Comparison of ENCODE assay signal across 23 cellular contexts in the genomic region with DNA sequence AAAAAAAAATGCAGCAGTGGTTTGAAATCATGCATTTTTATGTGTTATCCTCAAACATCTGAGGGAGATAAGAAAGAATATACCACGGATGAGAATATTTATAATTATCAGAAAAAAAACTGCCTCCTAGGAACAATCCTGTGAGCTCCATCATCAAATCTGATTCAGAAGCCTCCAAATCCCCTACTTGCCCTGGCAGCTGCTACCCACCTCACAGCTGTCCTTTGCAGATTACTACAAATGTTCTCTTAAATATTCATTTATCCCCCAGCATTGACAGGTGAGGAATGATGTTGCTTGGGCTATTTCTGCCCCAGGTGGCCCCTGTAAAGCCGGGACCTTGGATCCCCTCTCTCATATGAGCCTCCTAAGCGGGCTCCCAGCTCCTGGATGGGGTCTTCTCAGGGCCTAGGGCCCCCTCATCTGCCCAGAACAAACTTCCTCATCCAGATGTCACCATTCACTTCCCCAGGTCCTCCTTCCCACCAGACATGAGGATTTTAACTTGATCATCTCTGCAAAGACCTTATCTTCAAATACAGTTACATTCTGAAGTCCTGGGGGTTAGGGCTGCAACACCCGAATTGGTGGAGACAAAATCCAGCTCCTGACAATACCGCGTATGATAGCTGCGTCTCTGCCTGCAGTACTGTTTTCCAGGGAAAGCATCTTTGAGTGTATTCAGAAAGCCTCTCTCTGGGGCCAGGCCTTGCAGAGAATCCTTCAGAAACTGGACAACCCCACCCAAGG.
"Had no signal": no experiment of that assay in that cellular context is flagged by ENCODE, and none has a peak within 500 bp of the region (broad histone marks: within the 10 kb centered on the region; RNA-seq: fewer than 3 reads in every experiment).

No MANE protein-coding gene starts in this region.

- H3K27ac Mint-ChIP-seq: activated CD4-positive, alpha-beta memory T cell treated with anti-CD3 and anti-CD28 coated beads, Interleukin-2, amount 10 ng/mL, durations not matched to agents 7 days and 5 days; activated CD4-positive, alpha-beta T cell treated with anti-CD3 and anti-CD28 coated beads for 36 hours; activated CD8-positive, alpha-beta memory T cell treated with anti-CD3 and anti-CD28 coated beads, Interleukin-2, amount 10 ng/mL, durations not matched to agents 7 days and 5 days; activated T-helper 2 cell treated with anti-CD3 and anti-CD28 coated beads, Interferon-gamma antibody, Interleukin-2, Interleukin-4, amounts not matched to agents 10 μg/mL and 5 μg/mL and 100 μg/mL, durations not matched to agents 14 hours and 24 hours and 36 hours; T-helper 2 cell treated with Interferon-gamma antibody and Interleukin-4, amounts not matched to agents 5 μg/mL and 100 μg/mL, for 36 hours; WTC11 had no signal

- H3K9me3 ChIP-seq: ascending aorta, lower lobe of right lung, psoas muscle, thoracic aorta, upper lobe of right lung had no signal

- H3K4me3 ChIP-seq: ascending aorta, lower lobe of right lung, psoas muscle, thoracic aorta, upper lobe of right lung had no signal

- H3K4me1 ChIP-seq: ascending aorta, lower lobe of right lung, psoas muscle, upper lobe of right lung had no signal

- H3K27me3 Mint-ChIP-seq: activated CD4-positive, alpha-beta memory T cell treated with anti-CD3 and anti-CD28 coated beads, Interleukin-2, amount 10 ng/mL, durations not matched to agents 7 days and 5 days had no signal

- ATAC-seq: activated CD4-positive, alpha-beta T cell treated with anti-CD3 and anti-CD28 coated beads for 36 hours; activated CD8-positive, alpha-beta memory T cell treated with anti-CD3 and anti-CD28 coated beads, Interleukin-2, amount 10 ng/mL, durations not matched to agents 7 days and 5 days; lower lobe of right lung; psoas muscle; right cardiac atrium; stimulated activated naive B cell treated with anti-CD40 and anti-IgM and Interleukin-4, amounts not matched to agents 10 μg/mL and 1 μg/mL and 100 μg/mL, for 72 hours; upper lobe of right lung had no signal

- H3K4me3 Mint-ChIP-seq: activated CD4-positive, alpha-beta memory T cell treated with anti-CD3 and anti-CD28 coated beads, Interleukin-2, amount 10 ng/mL, durations not matched to agents 7 days and 5 days; activated CD4-positive, alpha-beta T cell treated with anti-CD3 and anti-CD28 coated beads for 36 hours; activated CD8-positive, alpha-beta memory T cell treated with anti-CD3 and anti-CD28 coated beads, Interleukin-2, amount 10 ng/mL, durations not matched to agents 7 days and 5 days; neural crest cell; stimulated activated naive B cell treated with anti-CD40 and anti-IgM and Interleukin-4, amounts not matched to agents 10 μg/mL and 1 μg/mL and 100 μg/mL, for 72 hours; T-helper 2 cell treated with Interferon-gamma antibody and Interleukin-4, amounts not matched to agents 5 μg/mL and 100 μg/mL, for 36 hours; WTC11 had no signal

- H3K36me3 ChIP-seq: ascending aorta, lower lobe of right lung, thoracic aorta, upper lobe of right lung had no signal

- H3K9me3 Mint-ChIP-seq: activated CD4-positive, alpha-beta memory T cell treated with anti-CD3 and anti-CD28 coated beads, Interleukin-2, amount 10 ng/mL, durations not matched to agents 7 days and 5 days; activated T-helper 2 cell treated with anti-CD3 and anti-CD28 coated beads, Interferon-gamma antibody, Interleukin-2, Interleukin-4, amounts not matched to agents 10 μg/mL and 5 μg/mL and 100 μg/mL, durations not matched to agents 14 hours and 24 hours and 36 hours; neural crest cell; stimulated activated naive B cell treated with anti-CD40 and anti-IgM and Interleukin-4, amounts not matched to agents 10 μg/mL and 1 μg/mL and 100 μg/mL, for 72 hours; T-helper 2 cell treated with Interferon-gamma antibody and Interleukin-4, amounts not matched to agents 5 μg/mL and 100 μg/mL, for 36 hours had no signal

- H3K36me3 Mint-ChIP-seq: activated CD8-positive, alpha-beta memory T cell treated with anti-CD3 and anti-CD28 coated beads, Interleukin-2, amount 10 ng/mL, durations not matched to agents 7 days and 5 days; stimulated activated naive B cell treated with anti-CD40 and anti-IgM and Interleukin-4, amounts not matched to agents 10 μg/mL and 1 μg/mL and 100 μg/mL, for 72 hours; WTC11 had no signal

- DNase-seq: activated CD4-positive, alpha-beta memory T cell treated with anti-CD3 and anti-CD28 coated beads, Interleukin-2, amount 10 ng/mL, durations not matched to agents 7 days and 5 days; activated CD4-positive, alpha-beta T cell treated with anti-CD3 and anti-CD28 coated beads for 36 hours; activated CD8-positive, alpha-beta memory T cell treated with anti-CD3 and anti-CD28 coated beads, Interleukin-2, amount 10 ng/mL, durations not matched to agents 7 days and 5 days; activated naive CD4-positive, alpha-beta T cell treated with anti-CD3 and anti-CD28 coated beads, Interleukin-2, amount 50 U/mL, for 16 hours; cerebellar nuclear complex; cortex of kidney; erythroblast; foreskin melanocyte; glutamatergic neuron; hippocampal formation; islet precursor cell; lower lobe of right lung; psoas muscle; right cardiac atrium; stimulated activated CD4-positive, alpha-beta T cell treated with anti-CD3 and anti-CD28 coated beads, Interleukin-4, amount 100 ng/mL, for 24 hours; stimulated activated naive B cell treated with anti-CD40 and anti-IgM and Interleukin-4, amounts not matched to agents 10 μg/mL and 1 μg/mL and 100 μg/mL, for 72 hours; upper lobe of right lung had no signal
